Comparison of ENCODE assay signal across 1 cellular context in the genomic region with DNA sequence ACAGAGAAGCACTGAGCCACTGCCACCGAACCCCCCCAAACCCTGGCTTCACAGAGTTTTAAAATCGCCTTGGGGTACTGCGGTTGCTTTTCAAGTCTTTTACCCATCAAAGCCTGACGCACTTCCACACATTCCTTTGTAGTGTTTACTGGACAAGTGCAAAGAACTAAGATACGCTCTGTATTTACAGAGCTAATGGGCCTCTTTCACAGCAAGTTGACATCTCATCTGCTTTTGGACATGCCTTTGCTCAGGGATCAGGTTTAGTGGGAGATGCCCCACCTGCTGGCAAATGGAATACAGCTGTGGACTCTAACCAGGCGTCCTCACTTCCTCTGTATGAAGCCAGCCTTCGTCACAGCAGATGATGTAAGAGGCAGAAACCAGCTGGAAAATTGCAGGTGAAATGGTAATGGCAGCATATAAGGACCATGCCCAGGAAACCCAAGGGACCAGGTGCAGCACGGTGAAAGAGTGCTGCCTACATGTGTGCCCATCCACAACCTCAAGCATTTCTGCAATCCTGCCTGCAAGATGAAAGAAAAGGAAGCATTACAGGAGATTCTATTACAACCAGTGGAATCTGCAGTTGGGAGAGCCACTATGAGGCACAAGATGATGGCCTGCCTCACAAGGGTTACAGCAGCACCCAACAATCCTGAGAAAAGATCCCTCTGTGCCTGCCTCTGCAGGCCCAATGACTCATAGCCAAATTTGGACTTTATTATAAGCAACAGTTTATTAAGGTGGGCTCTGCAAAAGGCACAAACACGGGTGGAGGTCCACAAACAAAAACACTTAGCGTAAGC.
TF ChIP-seq lines count a peak whose summit lies in the region.

No MANE protein-coding gene starts in this region.

TF ChIP-seq in HepG2, 621 proteins besides CTCF, POLR2A, EP300 and RAD21 (continued from another document and continues in another):
- no peak for TF ChIP-seq SMARCE1 (IDR thresholded peaks at IDR 0.05; ENCODE audit: borderline replicate concordance)
- TF ChIP-seq TMF1 (CRISPR knock-in tag; IDR thresholded peaks at IDR 0.05; ENCODE audit: low read depth), result no peak
- peak; percentile 63 for TF ChIP-seq YEATS4 (CRISPR knock-in tag; IDR thresholded peaks at IDR 0.05; ENCODE audit: borderline replicate concordance)
- TF ChIP-seq CREBL2 (CRISPR knock-in tag; IDR thresholded peaks at IDR 0.05; ENCODE audit: borderline replicate concordance), result no peak
- TF ChIP-seq, protein P1, sequence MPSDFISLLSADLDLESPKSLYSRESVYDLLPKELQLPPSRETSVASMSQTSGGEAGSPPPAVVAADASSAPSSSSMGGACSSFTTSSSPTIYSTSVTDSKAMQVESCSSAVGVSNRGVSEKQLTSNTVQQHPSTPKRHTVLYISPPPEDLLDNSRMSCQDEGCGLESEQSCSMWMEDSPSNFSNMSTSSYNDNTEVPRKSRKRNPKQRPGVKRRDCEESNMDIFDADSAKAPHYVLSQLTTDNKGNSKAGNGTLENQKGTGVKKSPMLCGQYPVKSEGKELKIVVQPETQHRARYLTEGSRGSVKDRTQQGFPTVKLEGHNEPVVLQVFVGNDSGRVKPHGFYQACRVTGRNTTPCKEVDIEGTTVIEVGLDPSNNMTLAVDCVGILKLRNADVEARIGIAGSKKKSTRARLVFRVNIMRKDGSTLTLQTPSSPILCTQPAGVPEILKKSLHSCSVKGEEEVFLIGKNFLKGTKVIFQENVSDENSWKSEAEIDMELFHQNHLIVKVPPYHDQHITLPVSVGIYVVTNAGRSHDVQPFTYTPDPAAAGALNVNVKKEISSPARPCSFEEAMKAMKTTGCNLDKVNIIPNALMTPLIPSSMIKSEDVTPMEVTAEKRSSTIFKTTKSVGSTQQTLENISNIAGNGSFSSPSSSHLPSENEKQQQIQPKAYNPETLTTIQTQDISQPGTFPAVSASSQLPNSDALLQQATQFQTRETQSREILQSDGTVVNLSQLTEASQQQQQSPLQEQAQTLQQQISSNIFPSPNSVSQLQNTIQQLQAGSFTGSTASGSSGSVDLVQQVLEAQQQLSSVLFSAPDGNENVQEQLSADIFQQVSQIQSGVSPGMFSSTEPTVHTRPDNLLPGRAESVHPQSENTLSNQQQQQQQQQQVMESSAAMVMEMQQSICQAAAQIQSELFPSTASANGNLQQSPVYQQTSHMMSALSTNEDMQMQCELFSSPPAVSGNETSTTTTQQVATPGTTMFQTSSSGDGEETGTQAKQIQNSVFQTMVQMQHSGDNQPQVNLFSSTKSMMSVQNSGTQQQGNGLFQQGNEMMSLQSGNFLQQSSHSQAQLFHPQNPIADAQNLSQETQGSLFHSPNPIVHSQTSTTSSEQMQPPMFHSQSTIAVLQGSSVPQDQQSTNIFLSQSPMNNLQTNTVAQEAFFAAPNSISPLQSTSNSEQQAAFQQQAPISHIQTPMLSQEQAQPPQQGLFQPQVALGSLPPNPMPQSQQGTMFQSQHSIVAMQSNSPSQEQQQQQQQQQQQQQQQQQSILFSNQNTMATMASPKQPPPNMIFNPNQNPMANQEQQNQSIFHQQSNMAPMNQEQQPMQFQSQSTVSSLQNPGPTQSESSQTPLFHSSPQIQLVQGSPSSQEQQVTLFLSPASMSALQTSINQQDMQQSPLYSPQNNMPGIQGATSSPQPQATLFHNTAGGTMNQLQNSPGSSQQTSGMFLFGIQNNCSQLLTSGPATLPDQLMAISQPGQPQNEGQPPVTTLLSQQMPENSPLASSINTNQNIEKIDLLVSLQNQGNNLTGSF (CRISPR knock-in tag; IDR thresholded peaks at IDR 0.05), result no peak
- TF ChIP-seq ZNF225 (CRISPR knock-in tag; IDR thresholded peaks at IDR 0.05), result no peak
- peak; percentile 65 for TF ChIP-seq HNF4G (IDR thresholded peaks at IDR 0.05; ENCODE audit: borderline replicate concordance, low read depth, low read length)
- peak; percentile 72 for TF ChIP-seq HNF4G (CRISPR knock-in tag; IDR thresholded peaks at IDR 0.05; ENCODE audit: borderline replicate concordance, low read depth)
- no peak for TF ChIP-seq KAT7 (CRISPR knock-in tag; IDR thresholded peaks at IDR 0.05; ENCODE audit: borderline replicate concordance)
- no peak for TF ChIP-seq ZNF749 (CRISPR knock-in tag; IDR thresholded peaks at IDR 0.05; ENCODE audit: borderline replicate concordance)
- TF ChIP-seq ELF1 (CRISPR knock-in tag; IDR thresholded peaks at IDR 0.05), result peak; percentile 72
- peak; percentile 65 for TF ChIP-seq NR2F6 (IDR thresholded peaks at IDR 0.05)
- TF ChIP-seq NR2F6 (CRISPR knock-in tag; IDR thresholded peaks at IDR 0.05), result peak; percentile 73
- TF ChIP-seq PAX8 (CRISPR knock-in tag; IDR thresholded peaks at IDR 0.05; ENCODE audit: borderline replicate concordance), result no peak
- no peak for TF ChIP-seq JARID2 (CRISPR knock-in tag; IDR thresholded peaks at IDR 0.05; ENCODE audit: insufficient replicate concordance)
- no peak; the same call in none of the 2 replicates for TF ChIP-seq ETV6 (CRISPR knock-in tag; conservative IDR thresholded peaks at IDR 0.05)
- TF ChIP-seq, protein P2, sequence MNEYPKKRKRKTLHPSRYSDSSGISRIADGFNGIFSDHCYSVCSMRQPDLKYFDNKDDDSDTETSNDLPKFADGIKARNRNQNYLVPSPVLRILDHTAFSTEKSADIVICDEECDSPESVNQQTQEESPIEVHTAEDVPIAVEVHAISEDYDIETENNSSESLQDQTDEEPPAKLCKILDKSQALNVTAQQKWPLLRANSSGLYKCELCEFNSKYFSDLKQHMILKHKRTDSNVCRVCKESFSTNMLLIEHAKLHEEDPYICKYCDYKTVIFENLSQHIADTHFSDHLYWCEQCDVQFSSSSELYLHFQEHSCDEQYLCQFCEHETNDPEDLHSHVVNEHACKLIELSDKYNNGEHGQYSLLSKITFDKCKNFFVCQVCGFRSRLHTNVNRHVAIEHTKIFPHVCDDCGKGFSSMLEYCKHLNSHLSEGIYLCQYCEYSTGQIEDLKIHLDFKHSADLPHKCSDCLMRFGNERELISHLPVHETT (CRISPR knock-in tag; conservative IDR thresholded peaks at IDR 0.05), result no peak
- TF ChIP-seq, protein P3, sequence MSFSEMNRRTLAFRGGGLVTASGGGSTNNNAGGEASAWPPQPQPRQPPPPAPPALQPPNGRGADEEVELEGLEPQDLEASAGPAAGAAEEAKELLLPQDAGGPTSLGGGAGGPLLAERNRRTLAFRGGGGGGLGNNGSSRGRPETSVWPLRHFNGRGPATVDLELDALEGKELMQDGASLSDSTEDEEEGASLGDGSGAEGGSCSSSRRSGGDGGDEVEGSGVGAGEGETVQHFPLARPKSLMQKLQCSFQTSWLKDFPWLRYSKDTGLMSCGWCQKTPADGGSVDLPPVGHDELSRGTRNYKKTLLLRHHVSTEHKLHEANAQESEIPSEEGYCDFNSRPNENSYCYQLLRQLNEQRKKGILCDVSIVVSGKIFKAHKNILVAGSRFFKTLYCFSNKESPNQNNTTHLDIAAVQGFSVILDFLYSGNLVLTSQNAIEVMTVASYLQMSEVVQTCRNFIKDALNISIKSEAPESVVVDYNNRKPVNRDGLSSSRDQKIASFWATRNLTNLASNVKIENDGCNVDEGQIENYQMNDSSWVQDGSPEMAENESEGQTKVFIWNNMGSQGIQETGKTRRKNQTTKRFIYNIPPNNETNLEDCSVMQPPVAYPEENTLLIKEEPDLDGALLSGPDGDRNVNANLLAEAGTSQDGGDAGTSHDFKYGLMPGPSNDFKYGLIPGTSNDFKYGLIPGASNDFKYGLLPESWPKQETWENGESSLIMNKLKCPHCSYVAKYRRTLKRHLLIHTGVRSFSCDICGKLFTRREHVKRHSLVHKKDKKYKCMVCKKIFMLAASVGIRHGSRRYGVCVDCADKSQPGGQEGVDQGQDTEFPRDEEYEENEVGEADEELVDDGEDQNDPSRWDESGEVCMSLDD (CRISPR knock-in tag; IDR thresholded peaks at IDR 0.05; ENCODE audit: borderline replicate concordance), result peak; percentile 85; the same call in 1 of the 2 replicates
- peak; percentile 90 for TF ChIP-seq SMC3 (IDR thresholded peaks at IDR 0.05; ENCODE audit: low read length)
- peak; percentile 88 for TF ChIP-seq ATF3 (CRISPR knock-in tag; IDR thresholded peaks at IDR 0.05)
- TF ChIP-seq ARNT (IDR thresholded peaks at IDR 0.05), result no peak
- TF ChIP-seq RARG (CRISPR knock-in tag; IDR thresholded peaks at IDR 0.05; ENCODE audit: low read depth), result no peak
- TF ChIP-seq ZNF20 (CRISPR knock-in tag; IDR thresholded peaks at IDR 0.05), result no peak
- no peak for TF ChIP-seq ZNF274 (CRISPR knock-in tag; IDR thresholded peaks at IDR 0.05)
- TF ChIP-seq AGO1 (IDR thresholded peaks at IDR 0.05; ENCODE audit: low read depth, low read length, poor library complexity, severe bottlenecking), result no peak
- TF ChIP-seq, protein P4, sequence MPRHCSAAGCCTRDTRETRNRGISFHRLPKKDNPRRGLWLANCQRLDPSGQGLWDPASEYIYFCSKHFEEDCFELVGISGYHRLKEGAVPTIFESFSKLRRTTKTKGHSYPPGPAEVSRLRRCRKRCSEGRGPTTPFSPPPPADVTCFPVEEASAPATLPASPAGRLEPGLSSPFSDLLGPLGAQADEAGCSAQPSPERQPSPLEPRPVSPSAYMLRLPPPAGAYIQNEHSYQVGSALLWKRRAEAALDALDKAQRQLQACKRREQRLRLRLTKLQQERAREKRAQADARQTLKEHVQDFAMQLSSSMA (CRISPR knock-in tag; IDR thresholded peaks at IDR 0.05), result no peak
- peak; percentile 98 for TF ChIP-seq FOXA3 (CRISPR knock-in tag; IDR thresholded peaks at IDR 0.05)
- no peak for TF ChIP-seq ZBTB26 (CRISPR knock-in tag; IDR thresholded peaks at IDR 0.05; ENCODE audit: borderline replicate concordance)
- TF ChIP-seq NCOA5 (CRISPR knock-in tag; IDR thresholded peaks at IDR 0.05), result no peak
- TF ChIP-seq MAF1 (CRISPR knock-in tag; IDR thresholded peaks at IDR 0.05; ENCODE audit: borderline replicate concordance), result 0 out of 2 replicates have a peak, but pooled peaks have one; percentile 9
- TF ChIP-seq ZNF550 (CRISPR knock-in tag; IDR thresholded peaks at IDR 0.05; ENCODE audit: borderline replicate concordance), result no peak
- TF ChIP-seq, protein P5, sequence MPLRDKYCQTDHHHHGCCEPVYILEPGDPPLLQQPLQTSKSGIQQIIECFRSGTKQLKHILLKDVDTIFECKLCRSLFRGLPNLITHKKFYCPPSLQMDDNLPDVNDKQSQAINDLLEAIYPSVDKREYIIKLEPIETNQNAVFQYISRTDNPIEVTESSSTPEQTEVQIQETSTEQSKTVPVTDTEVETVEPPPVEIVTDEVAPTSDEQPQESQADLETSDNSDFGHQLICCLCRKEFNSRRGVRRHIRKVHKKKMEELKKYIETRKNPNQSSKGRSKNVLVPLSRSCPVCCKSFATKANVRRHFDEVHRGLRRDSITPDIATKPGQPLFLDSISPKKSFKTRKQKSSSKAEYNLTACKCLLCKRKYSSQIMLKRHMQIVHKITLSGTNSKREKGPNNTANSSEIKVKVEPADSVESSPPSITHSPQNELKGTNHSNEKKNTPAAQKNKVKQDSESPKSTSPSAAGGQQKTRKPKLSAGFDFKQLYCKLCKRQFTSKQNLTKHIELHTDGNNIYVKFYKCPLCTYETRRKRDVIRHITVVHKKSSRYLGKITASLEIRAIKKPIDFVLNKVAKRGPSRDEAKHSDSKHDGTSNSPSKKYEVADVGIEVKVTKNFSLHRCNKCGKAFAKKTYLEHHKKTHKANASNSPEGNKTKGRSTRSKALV (CRISPR knock-in tag; IDR thresholded peaks at IDR 0.05), result peak; percentile 77
- no peak for TF ChIP-seq ZNF451 (CRISPR knock-in tag; IDR thresholded peaks at IDR 0.05)
- TF ChIP-seq, protein P6, sequence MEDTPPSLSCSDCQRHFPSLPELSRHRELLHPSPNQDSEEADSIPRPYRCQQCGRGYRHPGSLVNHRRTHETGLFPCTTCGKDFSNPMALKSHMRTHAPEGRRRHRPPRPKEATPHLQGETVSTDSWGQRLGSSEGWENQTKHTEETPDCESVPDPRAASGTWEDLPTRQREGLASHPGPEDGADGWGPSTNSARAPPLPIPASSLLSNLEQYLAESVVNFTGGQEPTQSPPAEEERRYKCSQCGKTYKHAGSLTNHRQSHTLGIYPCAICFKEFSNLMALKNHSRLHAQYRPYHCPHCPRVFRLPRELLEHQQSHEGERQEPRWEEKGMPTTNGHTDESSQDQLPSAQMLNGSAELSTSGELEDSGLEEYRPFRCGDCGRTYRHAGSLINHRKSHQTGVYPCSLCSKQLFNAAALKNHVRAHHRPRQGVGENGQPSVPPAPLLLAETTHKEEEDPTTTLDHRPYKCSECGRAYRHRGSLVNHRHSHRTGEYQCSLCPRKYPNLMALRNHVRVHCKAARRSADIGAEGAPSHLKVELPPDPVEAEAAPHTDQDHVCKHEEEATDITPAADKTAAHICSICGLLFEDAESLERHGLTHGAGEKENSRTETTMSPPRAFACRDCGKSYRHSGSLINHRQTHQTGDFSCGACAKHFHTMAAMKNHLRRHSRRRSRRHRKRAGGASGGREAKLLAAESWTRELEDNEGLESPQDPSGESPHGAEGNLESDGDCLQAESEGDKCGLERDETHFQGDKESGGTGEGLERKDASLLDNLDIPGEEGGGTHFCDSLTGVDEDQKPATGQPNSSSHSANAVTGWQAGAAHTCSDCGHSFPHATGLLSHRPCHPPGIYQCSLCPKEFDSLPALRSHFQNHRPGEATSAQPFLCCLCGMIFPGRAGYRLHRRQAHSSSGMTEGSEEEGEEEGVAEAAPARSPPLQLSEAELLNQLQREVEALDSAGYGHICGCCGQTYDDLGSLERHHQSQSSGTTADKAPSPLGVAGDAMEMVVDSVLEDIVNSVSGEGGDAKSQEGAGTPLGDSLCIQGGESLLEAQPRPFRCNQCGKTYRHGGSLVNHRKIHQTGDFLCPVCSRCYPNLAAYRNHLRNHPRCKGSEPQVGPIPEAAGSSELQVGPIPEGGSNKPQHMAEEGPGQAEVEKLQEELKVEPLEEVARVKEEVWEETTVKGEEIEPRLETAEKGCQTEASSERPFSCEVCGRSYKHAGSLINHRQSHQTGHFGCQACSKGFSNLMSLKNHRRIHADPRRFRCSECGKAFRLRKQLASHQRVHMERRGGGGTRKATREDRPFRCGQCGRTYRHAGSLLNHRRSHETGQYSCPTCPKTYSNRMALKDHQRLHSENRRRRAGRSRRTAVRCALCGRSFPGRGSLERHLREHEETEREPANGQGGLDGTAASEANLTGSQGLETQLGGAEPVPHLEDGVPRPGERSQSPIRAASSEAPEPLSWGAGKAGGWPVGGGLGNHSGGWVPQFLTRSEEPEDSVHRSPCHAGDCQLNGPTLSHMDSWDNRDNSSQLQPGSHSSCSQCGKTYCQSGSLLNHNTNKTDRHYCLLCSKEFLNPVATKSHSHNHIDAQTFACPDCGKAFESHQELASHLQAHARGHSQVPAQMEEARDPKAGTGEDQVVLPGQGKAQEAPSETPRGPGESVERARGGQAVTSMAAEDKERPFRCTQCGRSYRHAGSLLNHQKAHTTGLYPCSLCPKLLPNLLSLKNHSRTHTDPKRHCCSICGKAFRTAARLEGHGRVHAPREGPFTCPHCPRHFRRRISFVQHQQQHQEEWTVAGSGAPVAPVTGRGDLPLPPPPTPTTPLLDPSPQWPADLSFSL (CRISPR knock-in tag; IDR thresholded peaks at IDR 0.05), result no peak
